Comparison of ENCODE assay signal across 16 cellular contexts in genomic region chr14:83255015-83255726, GRCh38.
DNase-seq lines count a peak whose midpoint lies in the region; ATAC-seq and TF ChIP-seq lines count a peak whose summit lies in the region.
"Had no signal": no experiment of that assay in that cellular context is flagged by ENCODE, and none has a peak within 500 bp of the region (broad histone marks: within the 10 kb centered on the region; RNA-seq: fewer than 3 reads in every experiment).

No MANE protein-coding gene starts in this region.

- no peaks in the 10 kb centered on the region for H4K20me1 ChIP-seq in PC-9 (ENCODE audit: insufficient read depth)

- TF ChIP-seq CTCF in epithelial cell of proximal tubule (conservative IDR thresholded peaks at IDR 0.05; ENCODE audit: low read depth, low read length) (no peak), PC-9 (conservative IDR thresholded peaks at IDR 0.05) (no peak)

- BruUV-seq in PC-9 (replicated peaks; lab: Mats Ljungman, UMichigan) = no TSS peak

- intact Hi-C loops in PC-9 (cut with micrococcal nuclease; ENCODE audit: unreplicated experiment) = no loop called here

- peak; percentile 18 for DNase-seq in LHCN-M2 (ENCODE audit: low read depth)
- DNase-seq in epithelial cell of proximal tubule (ENCODE audit: low read depth) = peak; percentile 2
- DNase-seq in NCI-H1105 (lab: John Stamatoyannopoulos, UW) = no peak
- no peak for DNase-seq in PC-9
- no peak for DNase-seq in caudate nucleus (lab: John Stamatoyannopoulos, UW)
- DNase-seq: activated CD4-positive, alpha-beta T cell treated with anti-CD3 and anti-CD28 coated beads, Interleukin-2, amount 10 ng/mL, durations not matched to agents 7 days and 5 days; activated effector memory CD4-positive, alpha-beta T cell treated with Interleukin-2 at 50 U/mL for 16 hours; H9; NCI-H1436 treated with DMSO at 0.1 percent for 48 hours; NCI-H82; stimulated activated CD4-positive, alpha-beta T cell treated with anti-CD3 and anti-CD28 coated beads, Interleukin-2, amount 100 ng/mL, for 24 hours had no signal

- ATAC-seq in GM18861 (IDR thresholded peaks at IDR 0.05; ENCODE audit: unreplicated experiment) = peak; percentile 81
- peak; percentile 84 for ATAC-seq in HG02840 (IDR thresholded peaks at IDR 0.05; ENCODE audit: low FRiP score, unreplicated experiment)
- no peak for ATAC-seq in HG02571 (IDR thresholded peaks at IDR 0.05; ENCODE audit: unreplicated experiment)
- ATAC-seq: stimulated activated memory B cell treated with anti-CD40 and anti-IgM and Interleukin-4, amounts not matched to agents 10 μg/mL and 1 μg/mL and 100 μg/mL, for 72 hours had no signal

- H3K27ac ChIP-seq in PC-9 (no peak overlapping the region), caudate nucleus (ENCODE audit: low read depth, low read length) (no peak overlapping the region)
- H3K27ac ChIP-seq: cardiac muscle cell had no signal

- H3K9me3 ChIP-seq in PC-9 (ENCODE audit: insufficient read depth, low read depth) = no peaks in the 10 kb centered on the region

- no peaks in the 10 kb centered on the region for H3K9me2 ChIP-seq in PC-9 (ENCODE audit: insufficient read depth)

- no peaks in the 10 kb centered on the region for H3K27me3 ChIP-seq in PC-9 (ENCODE audit: insufficient read depth, low read depth)
- H3K27me3 ChIP-seq: cardiac muscle cell had no signal

- no peaks in the 10 kb centered on the region for H3K4me1 ChIP-seq in PC-9 (replicated peaks; ENCODE audit: insufficient read depth)

- POLR2A ChIA-PET in PC-9 (lab: Charles Lee; ENCODE audit: unreplicated experiment) = no interaction called here

- CTCF ChIA-PET in PC-9 (lab: Charles Lee) = no interaction called here

- H3K4me3 ChIP-seq in epithelial cell of proximal tubule (ENCODE audit: low read depth, low read length) (no peak overlapping the region), PC-9 (no peak overlapping the region)
- H3K4me3 ChIP-seq: cardiac muscle cell had no signal

- no peaks in the 10 kb centered on the region for H3K36me3 ChIP-seq in PC-9 (ENCODE audit: low read depth)
- H3K36me3 ChIP-seq: cardiac muscle cell had no signal

- no peak overlapping the region for H3K4me2 ChIP-seq in PC-9

- H3K79me2 ChIP-seq in PC-9 (ENCODE audit: low read depth) = no peaks in the 10 kb centered on the region

- H3F3A ChIP-seq in PC-9 (ENCODE audit: insufficient read depth, low read depth) = no peaks in the 10 kb centered on the region

- H2AFZ ChIP-seq in PC-9 = no peak overlapping the region

Comparison
In these comparisons a context has a peak if more than half of its experiments do, and no peak if none do; other contexts are left out.
1. DNase-seq: peak in LHCN-M2 (single experiment) and epithelial cell of proximal tubule (single experiment); none in NCI-H1105 (single experiment), PC-9 (0 of 2) and caudate nucleus (0 of 61).